ENCODE assay signal across 8 cellular contexts in genomic region chr15:90306560-90306959, GRCh38. TPM values are rescaled to one million over a fixed set of nuclear protein-coding genes. Genes with fewer than 3 reads are reported as not detected.
DNase-seq lines count a peak whose midpoint lies in the region; ATAC-seq, FAIRE-seq and TF ChIP-seq lines count a peak whose summit lies in the region.

No MANE protein-coding gene starts in this region.

- 24 to 27% methylated on average over 6 of the region's 6 CpGs for WGBS in tibial nerve, 2 donors

- DNase-seq in CD1c-positive myeloid dendritic cell (ENCODE audit: extremely low spot score) (peak; percentile 57), SIG-M5 (lab: John Stamatoyannopoulos, UW) (peak; percentile 19), fibroblast of peridontal ligament (ENCODE audit: extremely low read depth) (peak; percentile 23), COLO829 (ENCODE audit: low spot score) (no peak), tibial nerve (ENCODE audit: low spot score in 2 of 2) (no peak), H54 (ENCODE audit: insufficient read length, low spot score) (no peak)

- H3K9me3 ChIP-seq in tibial nerve: no peaks in the 10 kb centered on the region

- no peak for TF ChIP-seq EP300 in tibial nerve (IDR thresholded peaks at IDR 0.05)

- peak overlapping the region in 2 of 4 donors; percentile 65 to 66 for H3K27ac ChIP-seq in tibial nerve

- no peaks in the 10 kb centered on the region for H3K27me3 ChIP-seq in tibial nerve

- no peak overlapping the region for H3K4me3 ChIP-seq in tibial nerve

- no peak for TF ChIP-seq CTCF in tibial nerve (IDR thresholded peaks at IDR 0.05)

- ATAC-seq in GM21423 (IDR thresholded peaks at IDR 0.05; ENCODE audit: unreplicated experiment) (peak; percentile 51), GM19397 (IDR thresholded peaks at IDR 0.05; ENCODE audit: unreplicated experiment) (no peak)

- H3K4me1 ChIP-seq in tibial nerve: peaks cover 0 to 20% (median 7%) of the 10 kb centered on the region in 4 donors

- TF ChIP-seq POLR2A in tibial nerve (IDR thresholded peaks at IDR 0.05) (no peak), H54 (IDR thresholded peaks at IDR 0.05; ENCODE audit: low read depth, low read length) (no peak)

- no peaks in the 10 kb centered on the region for H3K36me3 ChIP-seq in tibial nerve

- FAIRE-seq in H54 (lab: Jason Lieb, UNC): no peak

RNA-seq across cellular contexts. Expression of gene NGRN, which starts 41.1 kb away (rescaled TPM):
- 10 to 100 TPM; 70.1 to 90.0 (median 74.6) TPM for total RNA-seq in tibial nerve

RNA-seq across cellular contexts. Expression of gene ZNF774, which starts 45.5 kb away (rescaled TPM):
- 1 to 10 TPM in 2 of 4 donors, under 1 TPM in 2; 0.66 to 2.9 (median 1.2) TPM for total RNA-seq in tibial nerve

RNA-seq across cellular contexts. Expression of gene TTLL13, which starts 57.2 kb away (rescaled TPM):
- total RNA-seq in tibial nerve: under 1 TPM in 1 of 4 donors, not detected in 3; 0.60 TPM

Comparison
In these comparisons a context has a peak if more than half of its experiments do, and no peak if none do; other contexts are left out.
1. DNase-seq: peak in CD1c-positive myeloid dendritic cell (single experiment), SIG-M5 (single experiment) and fibroblast of peridontal ligament (single experiment); none in COLO829 (single experiment), tibial nerve (0 of 2) and H54 (single experiment).